27 cellular contexts compared by ENCODE assay signal in the genomic region with DNA sequence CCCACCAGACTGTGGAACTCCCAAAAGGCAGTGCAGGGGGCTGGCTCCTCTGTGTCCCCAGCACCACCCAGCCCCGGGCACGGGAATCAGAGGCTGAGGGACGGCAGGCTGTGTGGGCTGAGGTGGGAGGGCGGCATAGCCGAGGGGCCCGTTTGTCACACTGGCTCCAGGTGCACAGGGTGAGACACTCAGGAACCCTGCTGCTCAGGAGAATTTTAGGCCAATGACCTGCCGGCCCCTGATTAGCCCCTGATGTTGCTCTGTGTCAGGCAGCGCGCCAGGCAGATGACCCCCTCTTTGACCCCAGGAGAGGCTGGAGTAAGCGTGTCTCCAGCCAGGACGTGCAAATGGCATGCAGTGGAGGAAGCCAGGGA.
"Had no signal": no experiment of that assay in that cellular context is flagged by ENCODE, and none has a peak within 500 bp of the region (broad histone marks: within the 10 kb centered on the region; RNA-seq: fewer than 3 reads in every experiment).

No MANE protein-coding gene starts in this region.

- H3K27me3 ChIP-seq: hepatocyte, right atrium auricular region had no signal

- FAIRE-seq: astrocyte, colon, endothelial cell of umbilical vein, frontal cortex, TTC549, urothelium cell line had no signal

- H3K9me3 Mint-ChIP-seq: neural crest cell had no signal

- H3K27ac ChIP-seq: hepatocyte, prostate gland, right atrium auricular region, skin epidermis, tibial artery, WERI-Rb-1 had no signal

- H3K27me3 Mint-ChIP-seq: activated CD4-positive, alpha-beta T cell treated with anti-CD3 and anti-CD28 coated beads, Interleukin-2, amount 10 ng/mL, durations not matched to agents 7 days and 5 days; activated naive CD8-positive, alpha-beta T cell treated with anti-CD3 and anti-CD28 coated beads for 36 hours; central memory CD8-positive, alpha-beta T cell; stimulated activated naive CD8-positive, alpha-beta T cell treated with anti-CD3 and anti-CD28 coated beads, Interleukin-15, amount 100 ng/mL, for 72 hours had no signal

- H3K36me3 ChIP-seq: prostate gland, right atrium auricular region, tibial artery, WERI-Rb-1 had no signal

- H3K36me3 Mint-ChIP-seq: activated naive CD8-positive, alpha-beta T cell treated with anti-CD3 and anti-CD28 coated beads for 36 hours; stimulated activated effector memory CD8-positive, alpha-beta T cell treated with anti-CD3 and anti-CD28 coated beads, Interleukin-12 subunit alpha, Interleukin-12 subunit beta, amount 100 ng/mL, for 72 hours had no signal

- H3K4me2 ChIP-seq: hepatocyte had no signal

- H3K4me1 ChIP-seq: prostate gland had no signal

- H3K27ac Mint-ChIP-seq: activated CD4-positive, alpha-beta T cell treated with anti-CD3 and anti-CD28 coated beads, Interleukin-2, amount 10 ng/mL, durations not matched to agents 7 days and 5 days; activated CD8-positive, alpha-beta T cell treated with anti-CD3 and anti-CD28 coated beads, Interleukin-2, amount 10 ng/mL, durations not matched to agents 7 days and 5 days; activated naive CD8-positive, alpha-beta T cell treated with anti-CD3 and anti-CD28 coated beads for 36 hours; naive thymus-derived CD4-positive, alpha-beta T cell; stimulated activated effector memory CD8-positive, alpha-beta T cell treated with anti-CD3 and anti-CD28 coated beads, Interleukin-12 subunit alpha, Interleukin-12 subunit beta, amount 100 ng/mL, for 72 hours had no signal

- H3K9me3 ChIP-seq: prostate gland had no signal

- H3K4me1 Mint-ChIP-seq: activated CD4-positive, alpha-beta T cell treated with anti-CD3 and anti-CD28 coated beads, Interleukin-2, amount 10 ng/mL, durations not matched to agents 7 days and 5 days; central memory CD8-positive, alpha-beta T cell; naive thymus-derived CD4-positive, alpha-beta T cell; neural crest cell; stimulated activated effector memory CD8-positive, alpha-beta T cell treated with anti-CD3 and anti-CD28 coated beads, Interleukin-12 subunit alpha, Interleukin-12 subunit beta, amount 100 ng/mL, for 72 hours had no signal

- H3K4me3 Mint-ChIP-seq: activated CD4-positive, alpha-beta T cell treated with anti-CD3 and anti-CD28 coated beads, Interleukin-2, amount 10 ng/mL, durations not matched to agents 7 days and 5 days; activated CD8-positive, alpha-beta T cell treated with anti-CD3 and anti-CD28 coated beads, Interleukin-2, amount 10 ng/mL, durations not matched to agents 7 days and 5 days; activated naive CD8-positive, alpha-beta T cell treated with anti-CD3 and anti-CD28 coated beads for 36 hours; central memory CD8-positive, alpha-beta T cell; naive thymus-derived CD4-positive, alpha-beta T cell; neural crest cell; stimulated activated effector memory CD8-positive, alpha-beta T cell treated with anti-CD3 and anti-CD28 coated beads, Interleukin-12 subunit alpha, Interleukin-12 subunit beta, amount 100 ng/mL, for 72 hours; stimulated activated naive CD8-positive, alpha-beta T cell treated with anti-CD3 and anti-CD28 coated beads, Interleukin-15, amount 100 ng/mL, for 72 hours had no signal

- H3K4me3 ChIP-seq: hepatocyte, prostate gland, right atrium auricular region, skin epidermis, tibial artery had no signal

- DNase-seq: activated CD4-positive, alpha-beta T cell treated with anti-CD3 and anti-CD28 coated beads, Interleukin-2, amount 10 ng/mL, durations not matched to agents 7 days and 5 days; activated CD4-positive, CD25-positive, alpha-beta regulatory T cell treated with anti-CD3 and anti-CD28 coated beads, Interleukin-2, amount 50 U/mL, for 72 hours; activated CD8-positive, alpha-beta T cell treated with anti-CD3 and anti-CD28 coated beads, Interleukin-2, amount 10 ng/mL, durations not matched to agents 7 days and 5 days; activated naive CD4-positive, alpha-beta T cell; activated naive CD8-positive, alpha-beta T cell treated with anti-CD3 and anti-CD28 coated beads for 36 hours; activated T-cell treated with anti-CD3 and anti-CD28 coated beads, Interleukin-2, amount 50 U/mL, for 1 hour; effector memory CD4-positive, alpha-beta T cell; glutamatergic neuron; left colon; naive thymus-derived CD4-positive, alpha-beta T cell; stimulated activated CD4-positive, alpha-beta T cell treated with anti-CD3 and anti-CD28 coated beads, Interleukin-2, amount 100 ng/mL, for 24 hours; stimulated activated naive CD8-positive, alpha-beta T cell treated with anti-CD3 and anti-CD28 coated beads, Interleukin-15, amount 100 ng/mL, for 72 hours had no signal

- H3K79me2 ChIP-seq: hepatocyte had no signal

- H2AFZ ChIP-seq: hepatocyte had no signal

- ATAC-seq: activated CD8-positive, alpha-beta T cell treated with anti-CD3 and anti-CD28 coated beads, Interleukin-2, amount 10 ng/mL, durations not matched to agents 7 days and 5 days; left colon; naive thymus-derived CD4-positive, alpha-beta T cell; stimulated activated effector memory CD8-positive, alpha-beta T cell treated with anti-CD3 and anti-CD28 coated beads, Interleukin-12 subunit alpha, Interleukin-12 subunit beta, amount 100 ng/mL, for 72 hours; stimulated activated naive CD8-positive, alpha-beta T cell treated with anti-CD3 and anti-CD28 coated beads, Interleukin-15, amount 100 ng/mL, for 72 hours had no signal
